18 cellular contexts compared by ENCODE assay signal in genomic region chr1:156864796-156865195, GRCh38. TPM values are rescaled to one million over a fixed set of nuclear protein-coding genes. Genes with fewer than 3 reads are reported as not detected.
"Had no signal": no experiment of that assay in that cellular context is flagged by ENCODE, and none has a peak within 500 bp of the region (broad histone marks: within the 10 kb centered on the region; RNA-seq: fewer than 3 reads in every experiment).

No MANE protein-coding gene starts in this region.

- H3K9me3 Mint-ChIP-seq: naive B cell; stimulated activated naive CD8-positive, alpha-beta T cell treated with anti-CD3 and anti-CD28 coated beads, Interleukin-15, amount 100 ng/mL, for 72 hours had no signal

- H3K4me3 Mint-ChIP-seq: activated naive CD8-positive, alpha-beta T cell; naive B cell had no signal

- DNase-seq: activated gamma-delta T cell; activated T-cell treated with anti-CD3 and anti-CD28 coated beads, Interleukin-2, amount 50 U/mL, for 1 hour; aorta; esophagus squamous epithelium; foreskin fibroblast; heart left ventricle; naive B cell; retina; stimulated activated CD4-positive, alpha-beta T cell treated with anti-CD3 and anti-CD28 coated beads, Interleukin-4, amount 100 ng/mL, for 4 hours; stimulated activated naive CD8-positive, alpha-beta T cell treated with anti-CD3 and anti-CD28 coated beads, Interleukin-15, amount 100 ng/mL, for 72 hours; testis had no signal

- ATAC-seq: heart left ventricle; stimulated activated naive CD8-positive, alpha-beta T cell treated with anti-CD3 and anti-CD28 coated beads, Interleukin-15, amount 100 ng/mL, for 72 hours had no signal

- H3K36me3 Mint-ChIP-seq: activated naive CD8-positive, alpha-beta T cell; naive B cell had no signal

- H3K27ac Mint-ChIP-seq: activated naive CD8-positive, alpha-beta T cell; naive B cell had no signal

RNA-seq across cellular contexts. Expression of gene NTRK1, which starts 4.1 kb away (rescaled TPM):
- total RNA-seq: chondrocyte, lung microvascular endothelial cell had no signal

RNA-seq across cellular contexts. Expression of gene INSRR, which starts 5.9 kb away (rescaled TPM):
- total RNA-seq: activated CD8-positive, alpha-beta memory T cell treated with anti-CD3 and anti-CD28 coated beads for 36 hours; chondrocyte; esophagus squamous epithelium; lung microvascular endothelial cell had no signal

RNA-seq across cellular contexts. Expression of gene SH2D2A, which starts 48.1 kb away (rescaled TPM):
- total RNA-seq: chondrocyte, lung microvascular endothelial cell, skeletal muscle tissue had no signal

RNA-seq across cellular contexts. Expression of gene LRRC71, which starts 55.6 kb away (rescaled TPM):
- total RNA-seq: activated CD8-positive, alpha-beta memory T cell treated with anti-CD3 and anti-CD28 coated beads for 36 hours; breast epithelium; chondrocyte; esophagus squamous epithelium; skeletal muscle tissue; ureter had no signal
